In the genomic region with DNA sequence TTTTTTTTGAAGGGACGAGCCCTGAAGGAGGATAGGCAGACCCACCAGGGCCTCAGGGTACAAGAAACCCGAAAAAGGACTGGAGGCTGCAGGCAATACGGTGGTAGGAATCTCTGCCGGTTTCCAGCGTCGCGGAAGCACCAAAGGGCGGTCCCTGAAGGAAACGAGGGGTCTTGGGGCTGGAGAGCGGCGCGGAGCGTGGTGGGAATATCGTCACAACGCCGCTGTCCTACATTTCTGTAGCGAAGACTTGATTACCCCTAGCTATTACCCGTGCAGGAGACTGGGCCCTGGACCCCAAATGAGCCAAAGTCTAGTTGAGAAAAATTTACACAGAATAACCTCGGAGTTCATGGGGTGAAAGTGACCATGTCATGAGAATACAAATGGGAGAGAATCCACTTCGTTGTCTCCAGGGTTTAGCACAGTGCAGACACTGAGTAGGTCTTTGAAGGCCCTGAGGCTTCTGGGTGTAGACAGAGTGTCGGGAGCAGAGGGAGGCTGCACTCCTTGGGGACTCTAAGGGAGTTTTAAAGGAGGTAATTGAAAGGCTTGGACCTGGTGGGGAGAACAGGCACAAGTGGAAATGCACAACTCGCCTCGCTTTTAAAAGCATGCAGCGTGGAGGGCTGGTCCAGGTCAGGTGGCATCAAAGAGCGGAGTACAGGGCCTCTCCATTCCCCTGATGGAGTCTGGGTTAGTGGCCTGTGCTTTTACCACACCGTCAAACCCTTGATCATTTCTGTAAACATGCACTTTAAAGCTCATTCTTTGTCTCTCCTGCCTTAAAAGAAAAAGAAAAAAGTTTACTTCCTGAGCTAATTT, we compare ENCODE assay signal across 8 cellular contexts.
DNase-seq lines count a peak whose midpoint lies in the region; ATAC-seq and TF ChIP-seq lines count a peak whose summit lies in the region.

No MANE protein-coding gene starts in this region.

- no peak for ATAC-seq in HG02759 (IDR thresholded peaks at IDR 0.05; ENCODE audit: unreplicated experiment)

- no peak for TF ChIP-seq CTCF in nephron (IDR thresholded peaks at IDR 0.05; ENCODE audit: unreplicated experiment in 3 of 3)
- TF ChIP-seq CTCF in GM10248 (IDR thresholded peaks at IDR 0.05; ENCODE audit: control extremely low read depth, extremely low read depth, low read depth, missing control alignments): no peak

- peaks cover 4% of the 10 kb centered on the region for H3K27me3 Mint-ChIP-seq in nephron (ENCODE audit: low read depth)

- DNase-seq in NCI-H2171 treated with DMSO at 0.1 percent for 48 hours (lab: John Stamatoyannopoulos, UW): peak; percentile 50
- DNase-seq in NCI-H2171 (lab: John Stamatoyannopoulos, UW): no peak
- DNase-seq in T-helper 9 cell: peak; percentile 16
- DNase-seq in epithelial cell of prostate (ENCODE audit: low read depth, low spot score): no peak
- no peak for DNase-seq in GM10248 (ENCODE audit: extremely low spot score)
- DNase-seq in GM19240 (ENCODE audit: insufficient read length, low spot score): no peak

- H3K36me3 Mint-ChIP-seq in nephron (ENCODE audit: low read depth): no peaks in the 10 kb centered on the region

- peak overlapping the region; percentile 93 to 98 (median 98) for H3K4me3 Mint-ChIP-seq in nephron

- H3K9me3 Mint-ChIP-seq in nephron: no peaks in the 10 kb centered on the region

- CTCF ChIA-PET in GM10248 (lab: Yijun Ruan, JAX): interaction anchor here (1.4 to 3.2 kb wide), 3 partner anchors 44 to 125 kb away, joined by 3 to 19 read pairs (median 7); no protein-coding TSS in a partner anchor

- H3K27ac Mint-ChIP-seq in nephron: peak overlapping the region; percentile 87 to 96 (median 96)

- peaks cover 62% of the 10 kb centered on the region for H3K4me1 Mint-ChIP-seq in nephron

- peak overlapping the region; percentile 91 for H3K27ac ChIP-seq in epithelial cell of prostate

- POLR2A ChIA-PET in GM10248 (lab: Yijun Ruan, JAX): interaction anchor here (1.4 kb wide), 1 partner anchor 111 kb away, joined by 3 read pairs; no protein-coding TSS in a partner anchor

Comparison
In these comparisons a context has a peak if more than half of its experiments do, and no peak if none do; other contexts are left out.
1. DNase-seq: peak in NCI-H2171 treated with DMSO at 0.1 percent for 48 hours (single experiment) and T-helper 9 cell (single experiment); none in NCI-H2171 (single experiment), epithelial cell of prostate (single experiment), GM10248 (single experiment) and GM19240 (single experiment).